14 cellular contexts compared by ENCODE assay signal in the genomic region with DNA sequence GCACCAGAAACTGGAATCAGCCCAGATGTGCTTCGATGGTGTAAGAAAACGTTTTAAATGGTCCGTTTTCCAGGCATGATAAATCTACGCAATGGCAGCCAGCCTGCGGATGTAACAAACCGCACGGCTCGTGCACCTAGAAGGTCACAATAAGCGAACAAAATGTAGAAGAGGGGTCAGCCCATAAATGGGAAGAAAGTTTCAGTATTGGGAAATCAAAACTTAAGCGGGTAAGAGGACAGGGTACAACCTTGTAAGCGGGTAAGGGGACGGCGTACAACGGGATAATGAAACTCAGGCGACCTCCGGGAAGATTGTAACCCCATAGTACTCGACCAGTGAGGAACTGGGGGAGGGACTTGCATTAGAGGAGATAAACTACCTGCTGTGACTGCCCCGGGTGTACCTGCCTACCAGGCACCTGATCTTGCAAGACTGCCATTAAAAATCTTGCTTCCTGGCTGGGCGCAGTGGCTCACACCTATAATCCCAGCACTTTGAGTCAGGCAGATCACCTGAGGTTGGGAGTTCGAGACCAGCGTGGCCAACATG.
DNase-seq lines count a peak whose midpoint lies in the region; ATAC-seq and TF ChIP-seq lines count a peak whose summit lies in the region.
"Had no signal": no experiment of that assay in that cellular context is flagged by ENCODE, and none has a peak within 500 bp of the region (broad histone marks: within the 10 kb centered on the region; RNA-seq: fewer than 3 reads in every experiment).

No MANE protein-coding gene starts in this region.

- H3K36me3 Mint-ChIP-seq in activated CD4-positive, alpha-beta T cell treated with anti-CD3 and anti-CD28 coated beads, Interleukin-2, amount 10 ng/mL, durations not matched to agents 7 days and 5 days (ENCODE audit: low read depth), result peaks cover 25% of the 10 kb centered on the region
- H3K36me3 Mint-ChIP-seq in endothelial cell (ENCODE audit: low read depth, unreplicated experiment), result no peaks in the 10 kb centered on the region

- DNase-seq in activated CD4-positive, alpha-beta T cell treated with anti-CD3 and anti-CD28 coated beads, Interleukin-2, amount 10 ng/mL, durations not matched to agents 7 days and 5 days, result no peak
- DNase-seq in activated CD4-positive, alpha-beta T cell treated with anti-CD3 and anti-CD28 coated beads, Interleukin-2, amount 50 U/mL, for 48 hours, result no peak
- DNase-seq in NOMO-1 treated with dmso at 0.1 percent for 144 hours (lab: John Stamatoyannopoulos, UW; ENCODE audit: unreplicated experiment) (peak; percentile 35), endothelial cell (ENCODE audit: low spot score) (no peak), smooth muscle cell (lab: John Stamatoyannopoulos, UW; ENCODE audit: unreplicated experiment) (no peak), ecto neural progenitor cell (ENCODE audit: low spot score) (no peak), NCI-H146 (lab: John Stamatoyannopoulos, UW) (no peak)
- DNase-seq: foreskin keratinocyte; left lung; NCI-H1694 treated with DMSO at 0.1 percent for 48 hours; stimulated activated CD4-positive, alpha-beta T cell treated with anti-CD3 and anti-CD28 coated beads, Interleukin-2, amount 100 ng/mL, for 48 hours; substantia nigra had no signal

- H3K4me2 ChIP-seq in smooth muscle cell, result peak overlapping the region; percentile 50

- H3K4me1 Mint-ChIP-seq in activated CD4-positive, alpha-beta T cell treated with anti-CD3 and anti-CD28 coated beads, Interleukin-2, amount 10 ng/mL, durations not matched to agents 7 days and 5 days, result peaks cover 73% of the 10 kb centered on the region
- peaks cover 56% of the 10 kb centered on the region for H3K4me1 Mint-ChIP-seq in endothelial cell (ENCODE audit: unreplicated experiment)

- no peak overlapping the region for H3K4me3 Mint-ChIP-seq in activated CD4-positive, alpha-beta T cell treated with anti-CD3 and anti-CD28 coated beads, Interleukin-2, amount 10 ng/mL, durations not matched to agents 7 days and 5 days
- H3K4me3 Mint-ChIP-seq in endothelial cell (ENCODE audit: unreplicated experiment), result no peak overlapping the region

- H3K36me3 ChIP-seq in smooth muscle cell (ENCODE audit: low read depth), result no peaks in the 10 kb centered on the region
- H3K36me3 ChIP-seq: left lung, prostate gland had no signal

- peaks cover 98% of the 10 kb centered on the region for H4K20me1 ChIP-seq in smooth muscle cell (ENCODE audit: low read depth)

- no peak for ATAC-seq in HG03457 (IDR thresholded peaks at IDR 0.05; ENCODE audit: unreplicated experiment)

- no peaks in the 10 kb centered on the region for H3K27me3 ChIP-seq in smooth muscle cell (ENCODE audit: low read depth)
- H3K27me3 ChIP-seq: foreskin keratinocyte, left lung had no signal

- CTCF ChIA-PET in activated CD4-positive, alpha-beta T cell treated with anti-CD3 and anti-CD28 coated beads, Interleukin-2, amount 10 ng/mL, durations not matched to agents 7 days and 5 days (lab: Charles Lee), result interaction anchor here (1.4 kb wide), 1 partner anchor 32 kb away, joined by 4 read pairs; no protein-coding TSS in a partner anchor

- no peak overlapping the region for H3K9ac ChIP-seq in smooth muscle cell (ENCODE audit: low read depth)

- H3K9me3 ChIP-seq in smooth muscle cell (replicated peaks; ENCODE audit: low read depth), result no peaks in the 10 kb centered on the region
- H3K9me3 ChIP-seq: left lung, prostate gland had no signal

- peaks cover 20% of the 10 kb centered on the region for H3F3A ChIP-seq in smooth muscle cell (ENCODE audit: low read depth)

- WGBS in smooth muscle cell (ENCODE audit: low lambda C conversion rate), result 95% methylated on average over 21 of the region's 21 CpGs

- TF ChIP-seq CTCF in endothelial cell (IDR thresholded peaks at IDR 0.05; ENCODE audit: unreplicated experiment) (no peak), smooth muscle cell (IDR thresholded peaks at IDR 0.05; ENCODE audit: borderline replicate concordance, insufficient read depth, poor library complexity, severe bottlenecking) (no peak)

- peak overlapping the region; percentile 54 for H3K27ac Mint-ChIP-seq in activated CD4-positive, alpha-beta T cell treated with anti-CD3 and anti-CD28 coated beads, Interleukin-2, amount 10 ng/mL, durations not matched to agents 7 days and 5 days
- H3K27ac Mint-ChIP-seq in endothelial cell (ENCODE audit: unreplicated experiment), result peak overlapping the region; percentile 83

- no peaks in the 10 kb centered on the region for H3K4me1 ChIP-seq in smooth muscle cell (ENCODE audit: low read depth)
- H3K4me1 ChIP-seq: foreskin keratinocyte had no signal

- POLR2A ChIA-PET in activated CD4-positive, alpha-beta T cell treated with anti-CD3 and anti-CD28 coated beads, Interleukin-2, amount 10 ng/mL, durations not matched to agents 7 days and 5 days (lab: Charles Lee), result no interaction called here

- no peaks in the 10 kb centered on the region for H3K9me3 Mint-ChIP-seq in activated CD4-positive, alpha-beta T cell treated with anti-CD3 and anti-CD28 coated beads, Interleukin-2, amount 10 ng/mL, durations not matched to agents 7 days and 5 days
- H3K9me3 Mint-ChIP-seq in endothelial cell (ENCODE audit: unreplicated experiment), result no peaks in the 10 kb centered on the region

- H2AFZ ChIP-seq in smooth muscle cell (ENCODE audit: low read depth), result no peak overlapping the region

- peaks cover 88% of the 10 kb centered on the region for H3K79me2 ChIP-seq in smooth muscle cell (ENCODE audit: low read depth)

- peak overlapping the region; percentile 91 for H3K27ac ChIP-seq in smooth muscle cell (ENCODE audit: low read depth)
- H3K27ac ChIP-seq: foreskin keratinocyte, prostate gland had no signal

- no peak overlapping the region for H3K4me3 ChIP-seq in smooth muscle cell
- H3K4me3 ChIP-seq: left lung, prostate gland had no signal

- no peaks in the 10 kb centered on the region for H3K27me3 Mint-ChIP-seq in activated CD4-positive, alpha-beta T cell treated with anti-CD3 and anti-CD28 coated beads, Interleukin-2, amount 10 ng/mL, durations not matched to agents 7 days and 5 days
- peaks cover 8% of the 10 kb centered on the region for H3K27me3 Mint-ChIP-seq in endothelial cell (ENCODE audit: unreplicated experiment)
